ENCODE assay signal across 14 cellular contexts in the genomic region with DNA sequence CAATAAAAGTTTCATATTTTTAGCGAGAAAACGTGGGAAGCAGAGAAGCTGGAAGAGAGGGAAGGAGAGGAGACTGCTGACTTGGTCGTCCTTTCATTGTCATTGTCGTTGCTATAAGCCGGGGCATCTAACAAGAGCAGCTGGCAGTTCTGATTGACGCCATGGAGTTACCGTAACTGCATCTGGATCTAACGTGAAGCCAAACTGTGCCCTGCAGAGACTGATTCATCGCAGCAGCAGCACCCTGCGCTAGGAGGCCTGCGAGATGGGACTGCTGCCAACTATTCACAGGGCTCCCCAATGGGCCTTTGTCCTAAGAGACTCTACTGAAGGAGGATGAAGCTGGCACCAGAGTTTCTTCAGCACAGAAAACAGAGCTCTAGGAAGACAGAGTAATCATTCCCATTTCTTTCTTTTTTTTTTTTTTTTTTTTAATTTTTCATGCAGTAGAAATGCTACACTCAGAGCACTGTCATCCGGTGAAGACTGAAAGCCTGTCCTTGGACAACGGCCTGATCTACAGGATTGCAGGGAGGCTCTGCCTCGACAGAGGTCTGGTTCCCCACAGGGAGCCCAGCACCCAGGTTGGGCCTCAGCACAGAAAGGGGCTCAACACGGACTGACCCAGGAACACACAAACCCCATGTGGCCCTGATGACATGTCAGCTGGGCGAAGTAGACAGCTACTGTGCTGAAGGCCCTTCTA.
DNase-seq lines count a peak whose midpoint lies in the region; ATAC-seq and TF ChIP-seq lines count a peak whose summit lies in the region.
"Had no signal": no experiment of that assay in that cellular context is flagged by ENCODE, and none has a peak within 500 bp of the region (broad histone marks: within the 10 kb centered on the region; RNA-seq: fewer than 3 reads in every experiment).

No MANE protein-coding gene starts in this region.

- no peaks in the 10 kb centered on the region for H3K36me3 ChIP-seq in HEK293 (ENCODE audit: control insufficient read depth in 2 of 2, insufficient read depth in 1 of 2, low read length in 2 of 2)
- H3K36me3 ChIP-seq in rectal smooth muscle tissue (ENCODE audit: control insufficient read depth, insufficient read depth, low read length): no peaks in the 10 kb centered on the region
- H3K36me3 ChIP-seq: Peyer's patch, suprapubic skin had no signal

- CTCF ChIA-PET in HEK293 (lab: Yijun Ruan, JAX): interaction anchor here (1.4 to 12.8 kb wide), 4 partner anchors 10 to 621 kb away, joined by 5 to 125 read pairs (median 7); no protein-coding TSS in a partner anchor

- H3K27ac ChIP-seq in HEK293 (ENCODE audit: extremely low read depth, low read depth, low read length) (no peak overlapping the region), rectal smooth muscle tissue (ENCODE audit: low read depth, low read length) (peak overlapping the region; percentile 69)
- H3K27ac ChIP-seq: Peyer's patch, suprapubic skin had no signal

- H3K4me3 ChIP-seq in HEK293 (ENCODE audit: low read depth, low read length) (no peak overlapping the region), rectal smooth muscle tissue (ENCODE audit: low read length) (no peak overlapping the region)
- H3K4me3 ChIP-seq: mucosa of descending colon, Peyer's patch, suprapubic skin had no signal

- H3K4me1 ChIP-seq in HEK293 (ENCODE audit: control insufficient read depth, insufficient read depth, low read length): no peaks in the 10 kb centered on the region
- peaks cover 10% of the 10 kb centered on the region for H3K4me1 ChIP-seq in rectal smooth muscle tissue (ENCODE audit: control insufficient read depth, insufficient read depth, low read length)
- H3K4me1 ChIP-seq: Peyer's patch, suprapubic skin had no signal

- H3K9me3 ChIP-seq in HEK293 (ENCODE audit: control insufficient read depth, insufficient read depth, low read depth, low read length): no peaks in the 10 kb centered on the region
- H3K9me3 ChIP-seq: mucosa of descending colon, Peyer's patch, suprapubic skin had no signal

- H3K27me3 ChIP-seq in rectal smooth muscle tissue (ENCODE audit: control insufficient read depth, insufficient read depth, low read length): no peaks in the 10 kb centered on the region
- H3K27me3 ChIP-seq: Peyer's patch, suprapubic skin had no signal

- TF ChIP-seq CTCF in HEK293 (tag by site-specific recombination; IDR thresholded peaks at IDR 0.05): no peak

- DNase-seq in NCI-H69 (lab: John Stamatoyannopoulos, UW) (peak; percentile 99), epidermal melanocyte (ENCODE audit: insufficient read length, low spot score) (peak; percentile 79), NCI-H1417 treated with DMSO at 0.1 percent for 48 hours (lab: John Stamatoyannopoulos, UW) (no peak)
- DNase-seq in activated CD8-positive, alpha-beta memory T cell treated with anti-CD3 and anti-CD28 coated beads, Interleukin-2, amount 50 U/mL, for 4 hours: no peak
- DNase-seq in stimulated activated CD8-positive, alpha-beta memory T cell treated with anti-CD3 and anti-CD28 coated beads, Interleukin-4, amount 100 ng/mL, for 48 hours: no peak
- DNase-seq: activated CD8-positive, alpha-beta memory T cell treated with anti-CD3 and anti-CD28 coated beads for 24 hours; GF-D8; glutamatergic neuron; mucosa of descending colon had no signal

- POLR2A ChIA-PET in HEK293 (lab: Yijun Ruan, JAX): no interaction called here

- no peak overlapping the region for H3K9ac ChIP-seq in rectal smooth muscle tissue (ENCODE audit: low read length)

- ATAC-seq in HG03139 (IDR thresholded peaks at IDR 0.05; ENCODE audit: unreplicated experiment): no peak

TF ChIP-seq in HEK293, 187 proteins besides CTCF, POLR2A, EP300 and RAD21:
- 0 out of 2 replicates have a peak, but pooled peaks have one; percentile 9 for TF ChIP-seq ZIC2 (tag by site-specific recombination; IDR thresholded peaks at IDR 0.05)
- TF ChIP-seq, protein P1, sequence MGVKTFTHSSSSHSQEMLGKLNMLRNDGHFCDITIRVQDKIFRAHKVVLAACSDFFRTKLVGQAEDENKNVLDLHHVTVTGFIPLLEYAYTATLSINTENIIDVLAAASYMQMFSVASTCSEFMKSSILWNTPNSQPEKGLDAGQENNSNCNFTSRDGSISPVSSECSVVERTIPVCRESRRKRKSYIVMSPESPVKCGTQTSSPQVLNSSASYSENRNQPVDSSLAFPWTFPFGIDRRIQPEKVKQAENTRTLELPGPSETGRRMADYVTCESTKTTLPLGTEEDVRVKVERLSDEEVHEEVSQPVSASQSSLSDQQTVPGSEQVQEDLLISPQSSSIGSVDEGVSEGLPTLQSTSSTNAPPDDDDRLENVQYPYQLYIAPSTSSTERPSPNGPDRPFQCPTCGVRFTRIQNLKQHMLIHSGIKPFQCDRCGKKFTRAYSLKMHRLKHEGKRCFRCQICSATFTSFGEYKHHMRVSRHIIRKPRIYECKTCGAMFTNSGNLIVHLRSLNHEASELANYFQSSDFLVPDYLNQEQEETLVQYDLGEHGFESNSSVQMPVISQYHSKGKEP (tag by site-specific recombination; IDR thresholded peaks at IDR 0.05): peak; percentile 25; the same call in 1 of the 2 replicates
- TF ChIP-seq KLF8 (tag by site-specific recombination; IDR thresholded peaks at IDR 0.05): no peak

Comparison
In these comparisons a context has a peak if more than half of its experiments do, and no peak if none do; other contexts are left out.
1. DNase-seq: peak in NCI-H69 (single experiment) and epidermal melanocyte (single experiment); none in activated CD8-positive, alpha-beta memory T cell treated with anti-CD3 and anti-CD28 coated beads, Interleukin-2, amount 50 U/mL, for 4 hours (single experiment), NCI-H1417 treated with DMSO at 0.1 percent for 48 hours (single experiment) and stimulated activated CD8-positive, alpha-beta memory T cell treated with anti-CD3 and anti-CD28 coated beads, Interleukin-4, amount 100 ng/mL, for 48 hours (single experiment).